ENCODE assay signal across 18 cellular contexts in genomic region chr11:2754008-2754407, GRCh38. TPM values are rescaled to one million over a fixed set of nuclear protein-coding genes. Genes with fewer than 3 reads are reported as not detected.
DNase-seq lines count a peak whose midpoint lies in the region; ATAC-seq, FAIRE-seq and TF ChIP-seq lines count a peak whose summit lies in the region.
"Had no signal": no experiment of that assay in that cellular context is flagged by ENCODE, and none has a peak within 500 bp of the region (broad histone marks: within the 10 kb centered on the region; RNA-seq: fewer than 3 reads in every experiment).

No MANE protein-coding gene starts in this region.

- no peaks in the 10 kb centered on the region for H3K9me3 ChIP-seq in K562 (replicated peaks; ENCODE audit: control insufficient read depth, insufficient read depth, low read depth, low read length)
- H3K9me3 ChIP-seq in upper lobe of right lung, result peaks cover 5% of the 10 kb centered on the region

- no peak for TF ChIP-seq RAD21 in K562 (CRISPR knock-in tag; conservative IDR thresholded peaks at IDR 0.05 in 1 of 2, IDR thresholded peaks at IDR 0.05 in 1 of 2)

- H3K9ac ChIP-seq in K562 (ENCODE audit: insufficient read depth in 1 of 2, low read depth in 2 of 2, low read length in 2 of 2), result no peak overlapping the region
- H3K9ac ChIP-seq: BLaER1 had no signal

- TF ChIP-seq EP300 in K562 (IDR thresholded peaks at IDR 0.05; ENCODE audit: low read length), result no peak

- H3K27me3 Mint-ChIP-seq in activated naive CD8-positive, alpha-beta T cell treated with anti-CD3 and anti-CD28 coated beads, Interleukin-2, amount 10 ng/mL, durations not matched to agents 7 days and 5 days, result no peaks in the 10 kb centered on the region
- no peaks in the 10 kb centered on the region for H3K27me3 Mint-ChIP-seq in activated naive CD8-positive, alpha-beta T cell treated with anti-CD3 and anti-CD28 coated beads for 36 hours
- H3K27me3 Mint-ChIP-seq: CD4-positive, alpha-beta memory T cell had no signal

- TF ChIP-seq POLR2A in K562 (conservative IDR thresholded peaks at IDR 0.05), result no peak
- no peak for TF ChIP-seq POLR2A in GM12892 (IDR thresholded peaks at IDR 0.05; ENCODE audit: low read depth, low read length)

- no peaks in the 10 kb centered on the region for H3K36me3 Mint-ChIP-seq in activated naive CD8-positive, alpha-beta T cell treated with anti-CD3 and anti-CD28 coated beads, Interleukin-2, amount 10 ng/mL, durations not matched to agents 7 days and 5 days
- peaks cover 7% of the 10 kb centered on the region for H3K36me3 Mint-ChIP-seq in activated naive CD8-positive, alpha-beta T cell treated with anti-CD3 and anti-CD28 coated beads for 36 hours

- 32% methylated on average over 2 of the region's 2 CpGs for WGBS in K562 (ENCODE audit: insufficient coverage, low coverage, missing lambda C conversion rate)

- no peaks in the 10 kb centered on the region for H3K4me1 Mint-ChIP-seq in activated naive CD8-positive, alpha-beta T cell treated with anti-CD3 and anti-CD28 coated beads, Interleukin-2, amount 10 ng/mL, durations not matched to agents 7 days and 5 days
- no peaks in the 10 kb centered on the region for H3K4me1 Mint-ChIP-seq in activated naive CD8-positive, alpha-beta T cell treated with anti-CD3 and anti-CD28 coated beads for 36 hours

- FAIRE-seq in K562 (lab: Jason Lieb, UNC), result no peak
- no peak for FAIRE-seq in GM12892 (lab: Jason Lieb, UNC)
- FAIRE-seq: H54 had no signal

- CTCF ChIA-PET in K562 (lab: Yijun Ruan, JAX; ENCODE audit: low intra/inter-chr PET ratio), result no interaction called here

- no peak overlapping the region for H3K4me2 ChIP-seq in K562 (ENCODE audit: insufficient read depth, low read length)
- H3K4me2 ChIP-seq: BLaER1, GM23338 had no signal

- H3K36me3 ChIP-seq in K562 (ENCODE audit: control insufficient read depth, insufficient read depth, low read length), result no peaks in the 10 kb centered on the region
- H3K36me3 ChIP-seq in upper lobe of right lung, result no peaks in the 10 kb centered on the region
- H3K36me3 ChIP-seq: BLaER1 had no signal

- H3K9me1 ChIP-seq in K562 (ENCODE audit: control insufficient read depth, insufficient read depth, low read length), result no peaks in the 10 kb centered on the region

- H2AFZ ChIP-seq in K562 (ENCODE audit: low read depth, low read length), result no peak overlapping the region
- H2AFZ ChIP-seq: GM23338 had no signal

- H3K4me1 ChIP-seq in K562 (replicated peaks in 1 of 2; ENCODE audit: control insufficient read depth in 2 of 2, insufficient read depth in 2 of 2, low read length in 2 of 2) (peaks cover 6 to 15% of the 10 kb centered on the region in 2 experiments; a peak in 3 of 5 replicates), upper lobe of right lung (no peaks in the 10 kb centered on the region)

- DNase-seq in activated naive CD8-positive, alpha-beta T cell treated with anti-CD3 and anti-CD28 coated beads, Interleukin-2, amount 10 ng/mL, durations not matched to agents 7 days and 5 days, result peak; percentile 4
- no peak for DNase-seq in activated naive CD8-positive, alpha-beta T cell treated with anti-CD3 and anti-CD28 coated beads for 36 hours
- DNase-seq in K562 (ENCODE audit: extremely low read depth in 1 of 4, low spot score in 3 of 4), result no peak
- peak; percentile 58 for DNase-seq in posterior vena cava (ENCODE audit: low spot score)
- DNase-seq in upper lobe of right lung, result peak; percentile 16
- DNase-seq in GM12892 (ENCODE audit: insufficient read length), result no peak
- no peak for DNase-seq in NCI-H1417 (lab: John Stamatoyannopoulos, UW)
- DNase-seq in stimulated activated CD4-positive, alpha-beta T cell treated with anti-CD3 and anti-CD28 coated beads, Interleukin-2, amount 100 ng/mL, for 24 hours, result no peak
- DNase-seq: CD4-positive, alpha-beta memory T cell; DMS153; DMS79; GDM1; HCEC 1CT had no signal

- TF ChIP-seq CTCF in K562 (IDR thresholded peaks at IDR 0.05 in 2 of 3, conservative IDR thresholded peaks at IDR 0.05 in 1 of 3; ENCODE audit: insufficient read depth in 2 of 3, low read depth in 1 of 3, low read length in 3 of 3), result no peak
- TF ChIP-seq CTCF in upper lobe of right lung (IDR thresholded peaks at IDR 0.05), result no peak

- peaks cover 7% of the 10 kb centered on the region for H3K9me3 Mint-ChIP-seq in activated naive CD8-positive, alpha-beta T cell treated with anti-CD3 and anti-CD28 coated beads, Interleukin-2, amount 10 ng/mL, durations not matched to agents 7 days and 5 days
- peaks cover 1% of the 10 kb centered on the region for H3K9me3 Mint-ChIP-seq in activated naive CD8-positive, alpha-beta T cell treated with anti-CD3 and anti-CD28 coated beads for 36 hours

- H3K27ac Mint-ChIP-seq in activated naive CD8-positive, alpha-beta T cell treated with anti-CD3 and anti-CD28 coated beads, Interleukin-2, amount 10 ng/mL, durations not matched to agents 7 days and 5 days, result peak overlapping the region; percentile 40
- H3K27ac Mint-ChIP-seq in activated naive CD8-positive, alpha-beta T cell treated with anti-CD3 and anti-CD28 coated beads for 36 hours, result no peak overlapping the region
- H3K27ac Mint-ChIP-seq: CD4-positive, alpha-beta memory T cell; GM23338 had no signal

- in situ Hi-C loops in K562 (cut with MboI), result no loop called here

- H3K4me3 Mint-ChIP-seq in activated naive CD8-positive, alpha-beta T cell treated with anti-CD3 and anti-CD28 coated beads, Interleukin-2, amount 10 ng/mL, durations not matched to agents 7 days and 5 days, result no peak overlapping the region
- H3K4me3 Mint-ChIP-seq in activated naive CD8-positive, alpha-beta T cell treated with anti-CD3 and anti-CD28 coated beads for 36 hours, result no peak overlapping the region
- H3K4me3 Mint-ChIP-seq: CD14-positive monocyte; CD4-positive, alpha-beta memory T cell; GM23338 had no signal

- H3K27me3 ChIP-seq in K562 (ENCODE audit: control insufficient read depth in 2 of 2, insufficient read depth in 2 of 2, low read length in 2 of 2) (no peaks in the 10 kb centered on the region; a peak in 1 of 5 replicates), upper lobe of right lung (no peaks in the 10 kb centered on the region)
- H3K27me3 ChIP-seq: BLaER1 had no signal

- POLR2A ChIA-PET in activated naive CD8-positive, alpha-beta T cell treated with anti-CD3 and anti-CD28 coated beads, Interleukin-2, amount 10 ng/mL, durations not matched to agents 7 days and 5 days (lab: Charles Lee), result no interaction called here
- POLR2A ChIA-PET in K562 (lab: Yijun Ruan, JAX), result no interaction called here

- no peak overlapping the region for H3K4me3 ChIP-seq in K562
- no peak overlapping the region for H3K4me3 ChIP-seq in upper lobe of right lung
- H3K4me3 ChIP-seq: BLaER1, GM23338 had no signal

- intact Hi-C loops in K562 (cut with micrococcal nuclease), result no loop called here
- intact Hi-C loops in posterior vena cava (cut with DNase I), result no loop called here
- intact Hi-C loops in upper lobe of right lung (cut with DNase I), result no loop called here

- H3K79me2 ChIP-seq in K562 (ENCODE audit: control insufficient read depth, insufficient read depth, low read length), result no peaks in the 10 kb centered on the region

- no peak for ATAC-seq in activated naive CD8-positive, alpha-beta T cell treated with anti-CD3 and anti-CD28 coated beads, Interleukin-2, amount 10 ng/mL, durations not matched to agents 7 days and 5 days (ENCODE audit: low read depth)
- no peak for ATAC-seq in K562
- no peak for ATAC-seq in upper lobe of right lung
- ATAC-seq: GM23338 had no signal

- BruUV-seq in K562 (replicated peaks; lab: Mats Ljungman, UMichigan), result no TSS peak

- H3K27ac ChIP-seq in K562 (ENCODE audit: extremely low read depth, low read depth, low read length) (no peak overlapping the region), upper lobe of right lung (no peak overlapping the region)
- H3K27ac ChIP-seq: 22Rv1, BLaER1 had no signal

- no peaks in the 10 kb centered on the region for H4K20me1 ChIP-seq in K562 (replicated peaks; ENCODE audit: control insufficient read depth, insufficient read depth, low read length)
- H4K20me1 ChIP-seq: BLaER1 had no signal

TF ChIP-seq in K562, 482 proteins besides CTCF, POLR2A, EP300 and RAD21 (continues in another document):
- TF ChIP-seq ID3 (CRISPR knock-in tag; IDR thresholded peaks at IDR 0.05), result no peak
- no peak for TF ChIP-seq ID3 (tag; IDR thresholded peaks at IDR 0.05)
- TF ChIP-seq ZFP36 (IDR thresholded peaks at IDR 0.05; ENCODE audit: low read depth, low read length, partially characterized antibody), result peak; percentile 67

RNA-seq across cellular contexts. Expression of gene KCNQ1OT1, which starts 54.2 kb away (rescaled TPM):
- under 1 TPM; 0.28 to 0.34 TPM for total RNA-seq in activated naive CD8-positive, alpha-beta T cell treated with anti-CD3 and anti-CD28 coated beads, Interleukin-2, amount 10 ng/mL, durations not matched to agents 7 days and 5 days
- under 1 TPM; 0.12 to 0.14 TPM for total RNA-seq in activated naive CD8-positive, alpha-beta T cell treated with anti-CD3 and anti-CD28 coated beads for 36 hours
- 32.7 and 48.2 TPM in 2 replicates for total RNA-seq in K562 (2011; cell fraction: chromatin; rRNA removed; ENCODE audit: low replicate concordance)
- 15.8 and 20.9 TPM in 2 replicates for total RNA-seq in K562 (2011; cell fraction: nucleolus; rRNA removed)
- total RNA-seq in K562 (2011; cell fraction: nucleoplasm; rRNA removed), result 36.4 and 61.6 TPM in 2 replicates
- total RNA-seq in K562 (2014; rRNA removed) (1.2 and 1.3 TPM in 2 replicates), K562 (2014; rRNA removed; fragmentation: Illumina TruSeq; extraction: Trizol) (2.0 TPM in 2 replicates), K562 (2015; rRNA removed; fragmentation: Illumina TruSeq; extraction: Trizol) (2.2 and 2.3 TPM in 2 replicates), K562 (2021) (1.4 and 1.7 TPM in 2 replicates), posterior vena cava (1 to 10 TPM; 1.8 to 3.5 TPM), upper lobe of right lung (2.0 TPM)
- polyA plus RNA-seq in K562 (2011; rRNA removed) (0.74 and 0.92 TPM in 2 replicates), K562 (2014; fragmentation: Illumina TruSeq; extraction: Trizol) (0.48 and 0.51 TPM in 2 replicates), K562 (2014; fragmentation: Nextera tagmentation; extraction: Ambion mirVana) (under 1 TPM; 0.04 to 0.17 TPM), K562 (2014; rRNA removed) (0.50 and 0.64 TPM in 2 replicates)
- 0.06 and 0.15 TPM in 2 replicates for polyA plus RNA-seq in K562 (2011; cell fraction: cytosol; rRNA removed)
- polyA plus RNA-seq in K562 (2011; cell fraction: nucleus; rRNA removed), result 5.9 and 6.5 TPM in 2 replicates
- polyA plus RNA-seq in K562 (2012), result 0.38 and 0.66 TPM in 2 replicates
- 7.7 and 12.9 TPM in 2 replicates for polyA minus RNA-seq in K562 (2011; rRNA and poly(A)+ RNA removed)
- polyA minus RNA-seq in K562 (2011; cell fraction: cytosol; rRNA and poly(A)+ RNA removed), result 0.48 and 1.0 TPM in 2 replicates
- polyA minus RNA-seq in K562 (2011; cell fraction: nucleus; rRNA and poly(A)+ RNA removed), result 15.9 and 28.0 TPM in 2 replicates
- polyA plus RNA-seq in GM12892 (2012; ENCODE audit: missing spikeins), result 0.53 TPM

Comparison
In these comparisons a context has a peak if more than half of its experiments do, and no peak if none do; other contexts are left out.
1. DNase-seq: peak in activated naive CD8-positive, alpha-beta T cell treated with anti-CD3 and anti-CD28 coated beads, Interleukin-2, amount 10 ng/mL, durations not matched to agents 7 days and 5 days (single experiment), posterior vena cava (single experiment) and upper lobe of right lung (single experiment); none in activated naive CD8-positive, alpha-beta T cell treated with anti-CD3 and anti-CD28 coated beads for 36 hours (single experiment), K562 (0 of 4), GM12892 (single experiment), NCI-H1417 (0 of 3) and stimulated activated CD4-positive, alpha-beta T cell treated with anti-CD3 and anti-CD28 coated beads, Interleukin-2, amount 100 ng/mL, for 24 hours (0 of 2).